Comparison of ENCODE assay signal across 9 cellular contexts in genomic region chr4:102390438-102390837, GRCh38. TPM values are rescaled to one million over a fixed set of nuclear protein-coding genes. Genes with fewer than 3 reads are reported as not detected.
A peak's percentile ranks its signal among the peaks of the same experiment; 100 is the strongest.
DNase-seq lines count a peak whose midpoint lies in the region; ATAC-seq and TF ChIP-seq lines count a peak whose summit lies in the region.
"Had no signal": no experiment of that assay in that cellular context is flagged by ENCODE, and none has a peak within 500 bp of the region (broad histone marks: within the 10 kb centered on the region; RNA-seq: fewer than 3 reads in every experiment).

No MANE protein-coding gene starts in this region.

- 75% methylated on average over 2 of the region's 2 CpGs for WGBS in suprapubic skin
- 62 to 87% (median 79%) methylated on average over 2 of the region's 2 CpGs for WGBS in psoas muscle, 3 donors

- peak; percentile 97 for ATAC-seq in GM18511 (IDR thresholded peaks at IDR 0.05; ENCODE audit: unreplicated experiment)
- no peak for ATAC-seq in HCT116
- ATAC-seq in psoas muscle = no peak

- TF ChIP-seq POLR2A in HCT116 (IDR thresholded peaks at IDR 0.05; ENCODE audit: borderline replicate concordance, extremely low read depth, insufficient read depth, insufficient read length) (no peak), NB4 (IDR thresholded peaks at IDR 0.05; ENCODE audit: extremely low read depth, insufficient read length) (no peak), suprapubic skin (IDR thresholded peaks at IDR 0.05) (no peak)

- peak overlapping the region; percentile 6 for H2AFZ ChIP-seq in HCT116 (ENCODE audit: low read depth, low read length, poor library complexity, severe bottlenecking)

- no TSS peak for BruUV-seq in HCT116 (replicated peaks; lab: Mats Ljungman, UMichigan)

- DNase-seq in HCT116 (ENCODE audit: low read depth, low spot score) = no peak
- DNase-seq in NB4 (ENCODE audit: low read depth) = peak; percentile 93
- DNase-seq in kidney glomerular epithelial cell (lab: John Stamatoyannopoulos, UW) = peak; percentile 69
- DNase-seq in NCI-H2171 (lab: John Stamatoyannopoulos, UW) = no peak
- DNase-seq in suprapubic skin (ENCODE audit: low spot score in 2 of 2) = no peak
- DNase-seq in progenitor cell of endocrine pancreas (ENCODE audit: low spot score, unreplicated experiment) = no peak
- DNase-seq in psoas muscle = no peak
- DNase-seq: heart left ventricle had no signal

- intact Hi-C loops in HCT116 (cut with micrococcal nuclease) = no loop called here
- intact Hi-C loops in psoas muscle (cut with DNase I) = no loop called here

- H3K9me3 Mint-ChIP-seq in progenitor cell of endocrine pancreas (ENCODE audit: low read depth) = peaks cover 3% of the 10 kb centered on the region

- no peak for TF ChIP-seq EP300 in suprapubic skin (IDR thresholded peaks at IDR 0.05)

- H3K36me3 ChIP-seq in HCT116 (ENCODE audit: control insufficient read depth in 1 of 2, insufficient read depth in 2 of 2, low read length in 2 of 2) (no peaks in the 10 kb centered on the region), suprapubic skin (no peaks in the 10 kb centered on the region), psoas muscle (ENCODE audit: insufficient read depth in 1 of 2, low read depth in 1 of 2) (no peaks in the 10 kb centered on the region)
- H3K36me3 ChIP-seq: heart left ventricle had no signal

- H3K4me3 ChIP-seq in HCT116 (replicated peaks in 1 of 2; ENCODE audit: low read depth in 1 of 2, low read length in 2 of 2) (no peak overlapping the region), NB4 (ENCODE audit: low read depth, low read length) (no peak overlapping the region), suprapubic skin (no peak overlapping the region), psoas muscle (no peak overlapping the region)
- H3K4me3 ChIP-seq: heart left ventricle had no signal

- H3K27me3 ChIP-seq in HCT116 (ENCODE audit: insufficient read depth, low read length) (no peaks in the 10 kb centered on the region), suprapubic skin (no peaks in the 10 kb centered on the region), psoas muscle (ENCODE audit: insufficient read depth in 3 of 3, low read length in 2 of 3) (no peaks in the 10 kb centered on the region)

- no peak overlapping the region for H3K4me2 ChIP-seq in HCT116 (ENCODE audit: low read length)

- no peaks in the 10 kb centered on the region for H3K4me1 Mint-ChIP-seq in progenitor cell of endocrine pancreas (ENCODE audit: low read depth)

- H4K20me1 ChIP-seq in HCT116 (ENCODE audit: insufficient read depth) = no peaks in the 10 kb centered on the region

- no peaks in the 10 kb centered on the region for H3K36me3 Mint-ChIP-seq in progenitor cell of endocrine pancreas (ENCODE audit: insufficient read depth)

- no peaks in the 10 kb centered on the region for H3K79me2 ChIP-seq in HCT116 (ENCODE audit: insufficient read depth, low read length)

- H3K27ac ChIP-seq in HCT116 (ENCODE audit: low read depth, low read length) (no peak overlapping the region), suprapubic skin (no peak overlapping the region), psoas muscle (no peak overlapping the region)
- H3K27ac ChIP-seq: heart left ventricle had no signal

- H3K27ac Mint-ChIP-seq in progenitor cell of endocrine pancreas = no peak overlapping the region

- POLR2A ChIA-PET in HCT116 (lab: Charles Lee) = no interaction called here

- CTCF ChIA-PET in HCT116 (lab: Charles Lee) = no interaction called here

- H3K4me3 Mint-ChIP-seq in progenitor cell of endocrine pancreas (ENCODE audit: low read depth) = no peak overlapping the region

- no peak for TF ChIP-seq RAD21 in HCT116 (IDR thresholded peaks at IDR 0.05; ENCODE audit: low read depth)

- RAD21 ChIA-PET in HCT116 (lab: Charles Lee; ENCODE audit: low non-redundant PET in 1 of 2, low total read pairs in 2 of 2, uncharacterized antibody in 2 of 2, unreplicated experiment in 2 of 2) = no interaction called here

- TF ChIP-seq CTCF in HCT116 (IDR thresholded peaks at IDR 0.05 in 2 of 3, conservative IDR thresholded peaks at IDR 0.05 in 1 of 3; ENCODE audit: borderline replicate concordance in 1 of 3, insufficient read depth in 1 of 3, low read depth in 2 of 3, low read length in 2 of 3) (no peak), NB4 (IDR thresholded peaks at IDR 0.05; ENCODE audit: low read depth, low read length) (no peak), suprapubic skin (IDR thresholded peaks at IDR 0.05) (no peak), progenitor cell of endocrine pancreas (IDR thresholded peaks at IDR 0.05; ENCODE audit: unreplicated experiment) (no peak), psoas muscle (IDR thresholded peaks at IDR 0.05) (no peak)

- H3K9me3 ChIP-seq in HCT116 (ENCODE audit: control insufficient read depth in 1 of 2, insufficient read depth in 1 of 2, low read depth in 1 of 2, low read length in 2 of 2) = no peaks in the 10 kb centered on the region
- H3K9me3 ChIP-seq in suprapubic skin = no peaks in the 10 kb centered on the region
- no peaks in the 10 kb centered on the region for H3K9me3 ChIP-seq in psoas muscle
- H3K9me3 ChIP-seq: heart left ventricle had no signal

- H3K9me2 ChIP-seq in HCT116 (ENCODE audit: insufficient read depth) = no peaks in the 10 kb centered on the region

- H3K27me3 Mint-ChIP-seq in progenitor cell of endocrine pancreas = no peaks in the 10 kb centered on the region

- H3K4me1 ChIP-seq in HCT116 (ENCODE audit: control insufficient read depth in 1 of 2, insufficient read depth in 2 of 2, low read length in 2 of 2) (peaks cover 0 to 5% of the 10 kb centered on the region in 2 experiments; a peak in 1 of 4 replicates), suprapubic skin (no peaks in the 10 kb centered on the region), psoas muscle (no peaks in the 10 kb centered on the region)

- H3K9ac ChIP-seq in HCT116 (ENCODE audit: low read length) = no peak overlapping the region

TF ChIP-seq in HCT116, 20 proteins besides CTCF, POLR2A, EP300 and RAD21 (continues in another document):
- TF ChIP-seq EZH2 (IDR thresholded peaks at IDR 0.05) (no peak), MAX (IDR thresholded peaks at IDR 0.05) (no peak), ZFX (IDR thresholded peaks at IDR 0.05) (no peak), ZNF274 (IDR thresholded peaks at IDR 0.05; ENCODE audit: low read depth, low read length) (no peak), EZH2phosphoT487 (IDR thresholded peaks at IDR 0.05; ENCODE audit: borderline replicate concordance) (no peak), YY1 (IDR thresholded peaks at IDR 0.05; ENCODE audit: extremely low read depth, insufficient replicate concordance, low read depth, low read length) (no peak), CBX3 (IDR thresholded peaks at IDR 0.05; ENCODE audit: low read depth) (no peak), SP1 (IDR thresholded peaks at IDR 0.05; ENCODE audit: low read depth) (no peak), FOSL1 (IDR thresholded peaks at IDR 0.05; ENCODE audit: low read depth) (no peak), SRF (IDR thresholded peaks at IDR 0.05; ENCODE audit: low read depth) (no peak), SIN3A (IDR thresholded peaks at IDR 0.05; ENCODE audit: low read depth) (no peak), POLR2AphosphoS5 (IDR thresholded peaks at IDR 0.05; ENCODE audit: low read depth, low read length) (no peak), EGR1 (IDR thresholded peaks at IDR 0.05; ENCODE audit: low read depth) (no peak), ELF1 (IDR thresholded peaks at IDR 0.05; ENCODE audit: borderline replicate concordance, low read depth) (no peak)
- TF ChIP-seq, protein P1, sequence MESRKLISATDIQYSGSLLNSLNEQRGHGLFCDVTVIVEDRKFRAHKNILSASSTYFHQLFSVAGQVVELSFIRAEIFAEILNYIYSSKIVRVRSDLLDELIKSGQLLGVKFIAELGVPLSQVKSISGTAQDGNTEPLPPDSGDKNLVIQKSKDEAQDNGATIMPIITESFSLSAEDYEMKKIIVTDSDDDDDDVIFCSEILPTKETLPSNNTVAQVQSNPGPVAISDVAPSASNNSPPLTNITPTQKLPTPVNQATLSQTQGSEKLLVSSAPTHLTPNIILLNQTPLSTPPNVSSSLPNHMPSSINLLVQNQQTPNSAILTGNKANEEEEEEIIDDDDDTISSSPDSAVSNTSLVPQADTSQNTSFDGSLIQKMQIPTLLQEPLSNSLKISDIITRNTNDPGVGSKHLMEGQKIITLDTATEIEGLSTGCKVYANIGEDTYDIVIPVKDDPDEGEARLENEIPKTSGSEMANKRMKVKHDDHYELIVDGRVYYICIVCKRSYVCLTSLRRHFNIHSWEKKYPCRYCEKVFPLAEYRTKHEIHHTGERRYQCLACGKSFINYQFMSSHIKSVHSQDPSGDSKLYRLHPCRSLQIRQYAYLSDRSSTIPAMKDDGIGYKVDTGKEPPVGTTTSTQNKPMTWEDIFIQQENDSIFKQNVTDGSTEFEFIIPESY (IDR thresholded peaks at IDR 0.05; ENCODE audit: extremely low read depth, insufficient replicate concordance, low read length) = no peak

RNA-seq across cellular contexts. Expression of gene SLC39A8, which starts 45.2 kb away (rescaled TPM):
- 13.2 TPM for total RNA-seq in HCT116 (2021; ENCODE audit: unreplicated experiment)
- polyA plus RNA-seq in HCT116 (2012) = 4.8 and 7.6 TPM in 2 replicates
- total RNA-seq in suprapubic skin = 10 to 100 TPM; 15.0 to 24.1 (median 20.2) TPM
- 1.6 and 3.2 TPM in 2 replicates for total RNA-seq in progenitor cell of endocrine pancreas
- total RNA-seq in psoas muscle = 1 to 10 TPM; 1.3 to 3.6 (median 2.8) TPM
- 1 to 10 TPM in 2 of 3 donors, under 1 TPM in 1; 0.66 to 1.7 (median 1.1) TPM for polyA plus RNA-seq in psoas muscle

Comparison
In these comparisons a context has a peak if more than half of its experiments do, and no peak if none do; other contexts are left out.
1. DNase-seq: peak in NB4 (single experiment) and kidney glomerular epithelial cell (single experiment); none in HCT116 (single experiment), NCI-H2171 (single experiment), suprapubic skin (0 of 2), progenitor cell of endocrine pancreas (single experiment) and psoas muscle (0 of 2).